In genomic region chr5:154940772-154941620, GRCh38 we compare ENCODE assay signal across 8 cellular contexts. TPM values are rescaled to one million over a fixed set of nuclear protein-coding genes. Genes with fewer than 3 reads are reported as not detected.
A peak's percentile ranks its signal among the peaks of the same experiment; 100 is the strongest.
DNase-seq lines count a peak whose midpoint lies in the region; ATAC-seq and TF ChIP-seq lines count a peak whose summit lies in the region.

MRPL22 (plus strand) TSS chr5:154941073; CDS start chr5:154941111, 38 bp downstream.

- H3K4me3 Mint-ChIP-seq in activated naive CD8-positive, alpha-beta T cell, result peak within 1 kb of the TSS; percentile 97
- H3K4me3 Mint-ChIP-seq in glutamatergic neuron (ENCODE audit: unreplicated experiment), result peak within 1 kb of the TSS; percentile 97

- CTCF ChIA-PET in GM10248 (lab: Yijun Ruan, JAX), result interaction anchor here (1.6 kb wide), 1 partner anchor 8 kb away, joined by 3 read pairs; no protein-coding TSS in a partner anchor

- peak; percentile 39 for ATAC-seq in HG02623 (IDR thresholded peaks at IDR 0.05; ENCODE audit: unreplicated experiment)
- ATAC-seq in omental fat pad (ENCODE audit: low FRiP score), result peak; percentile 79

- no peaks in the 10 kb centered on the region for H3K27me3 Mint-ChIP-seq in activated naive CD8-positive, alpha-beta T cell
- peaks cover 7% of the 10 kb centered on the region for H3K27me3 Mint-ChIP-seq in glutamatergic neuron (ENCODE audit: unreplicated experiment)

- no peaks in the 10 kb centered on the region for H3K36me3 Mint-ChIP-seq in activated naive CD8-positive, alpha-beta T cell
- no peaks in the 10 kb centered on the region for H3K36me3 Mint-ChIP-seq in glutamatergic neuron (ENCODE audit: unreplicated experiment)

- peak within 1 kb of the TSS; percentile 94 for H3K27ac Mint-ChIP-seq in activated naive CD8-positive, alpha-beta T cell
- H3K27ac Mint-ChIP-seq in glutamatergic neuron (ENCODE audit: unreplicated experiment), result peak within 1 kb of the TSS; percentile 94

- TF ChIP-seq CTCF in GM10248 (IDR thresholded peaks at IDR 0.05; ENCODE audit: control extremely low read depth, extremely low read depth, low read depth, missing control alignments) (no peak), glutamatergic neuron (IDR thresholded peaks at IDR 0.05; ENCODE audit: partially characterized antibody, unreplicated experiment) (peak; percentile 21), omental fat pad (IDR thresholded peaks at IDR 0.05) (no peak)

- DNase-seq in GM10248 (ENCODE audit: extremely low spot score) (peak; percentile 93), NCI-H1105 treated with DMSO at 0.1 percent for 48 hours (lab: John Stamatoyannopoulos, UW) (peak; percentile 80), SKM-1 treated with dmso at 0.1 percent for 144 hours (lab: John Stamatoyannopoulos, UW; ENCODE audit: unreplicated experiment) (peak; percentile 82), glutamatergic neuron (peak; percentile 94), omental fat pad (ENCODE audit: low spot score) (peak; percentile 88)

- H3K27ac ChIP-seq in temporal lobe (ENCODE audit: low read depth, low read length), result peak within 1 kb of the TSS; percentile 38

- H3K9me3 Mint-ChIP-seq in activated naive CD8-positive, alpha-beta T cell (ENCODE audit: low read depth), result no peaks in the 10 kb centered on the region
- peaks cover 3% of the 10 kb centered on the region for H3K9me3 Mint-ChIP-seq in glutamatergic neuron (ENCODE audit: unreplicated experiment)

- POLR2A ChIA-PET in GM10248 (lab: Yijun Ruan, JAX), result no interaction called here

- peaks cover 46% of the 10 kb centered on the region for H3K4me1 Mint-ChIP-seq in activated naive CD8-positive, alpha-beta T cell (ENCODE audit: low read depth)
- H3K4me1 Mint-ChIP-seq in glutamatergic neuron (ENCODE audit: low read depth, unreplicated experiment), result peaks cover 2% of the 10 kb centered on the region

RNA-seq across cellular contexts. Expression of gene MRPL22, which starts in this region (rescaled TPM):
- total RNA-seq in glutamatergic neuron (ENCODE audit: unreplicated experiment), result 38.4 TPM
- total RNA-seq in omental fat pad, result 10 to 100 TPM; 12.8 to 24.6 (median 17.5) TPM
- total RNA-seq in temporal lobe, result 19.9 TPM

Comparison
In these comparisons a context has a peak if more than half of its experiments do, and no peak if none do; other contexts are left out.
1. Peak in every context shown above with its lines: DNase-seq, ATAC-seq and H3K27ac ChIP-seq.